In genomic region chr6:129648819-129649491, GRCh38 we compare ENCODE assay signal across 17 cellular contexts.
"Had no signal": no experiment of that assay in that cellular context is flagged by ENCODE, and none has a peak within 500 bp of the region (broad histone marks: within the 10 kb centered on the region; RNA-seq: fewer than 3 reads in every experiment).

No MANE protein-coding gene starts in this region.

- H3K9me3 Mint-ChIP-seq: activated T-cell treated with anti-CD3 and anti-CD28 coated beads, Interleukin-2, amount 50 U/mL, for 72 hours; effector memory CD8-positive, alpha-beta T cell; stimulated activated naive CD8-positive, alpha-beta T cell treated with anti-CD3 and anti-CD28 coated beads, Interleukin-15, Interleukin-2, amounts not matched to agents 100 ng/mL and 50 ng/mL, for 24 hours; T-cell had no signal

- H3K27ac Mint-ChIP-seq: activated T-cell treated with anti-CD3 and anti-CD28 coated beads, Interleukin-2, amount 50 U/mL, for 72 hours; stimulated activated naive CD8-positive, alpha-beta T cell treated with anti-CD3 and anti-CD28 coated beads, Interleukin-15, Interleukin-2, amounts not matched to agents 100 ng/mL and 50 ng/mL, for 24 hours; T-cell had no signal

- H3K27ac ChIP-seq: foreskin keratinocyte, left lung, suprapubic skin, VCaP had no signal

- H3K4me3 Mint-ChIP-seq: activated T-cell treated with anti-CD3 and anti-CD28 coated beads, Interleukin-2, amount 50 U/mL, for 72 hours; effector memory CD8-positive, alpha-beta T cell; stimulated activated naive CD8-positive, alpha-beta T cell treated with anti-CD3 and anti-CD28 coated beads, Interleukin-15, Interleukin-2, amounts not matched to agents 100 ng/mL and 50 ng/mL, for 24 hours; T-cell had no signal

- ATAC-seq: activated T-cell treated with anti-CD3 and anti-CD28 coated beads, Interleukin-2, amount 50 U/mL, for 72 hours; effector memory CD8-positive, alpha-beta T cell; foreskin keratinocyte; left lung; psoas muscle; right cardiac atrium had no signal

- H3K4me3 ChIP-seq: left lung, psoas muscle, suprapubic skin had no signal

- H3K27me3 Mint-ChIP-seq: effector memory CD8-positive, alpha-beta T cell; stimulated activated naive CD8-positive, alpha-beta T cell treated with anti-CD3 and anti-CD28 coated beads, Interleukin-15, Interleukin-2, amounts not matched to agents 100 ng/mL and 50 ng/mL, for 24 hours; T-cell had no signal

- H3K9me3 ChIP-seq: left lung, psoas muscle, suprapubic skin had no signal

- H3K36me3 ChIP-seq: left lung, suprapubic skin had no signal

- DNase-seq: activated CD4-positive, alpha-beta T cell treated with anti-CD3 and anti-CD28 coated beads for 1 hour; activated CD4-positive, alpha-beta T cell treated with anti-CD3 and anti-CD28 coated beads, Interleukin-2, amount 50 U/mL, for 4 hours; activated effector memory CD4-positive, alpha-beta T cell treated with anti-CD3 and anti-CD28 coated beads, Interleukin-2, amount 50 U/mL, for 16 hours; activated naive CD4-positive, alpha-beta T cell treated with anti-CD3 and anti-CD28 coated beads, Interleukin-2, amount 50 U/mL, for 16 hours; activated T-cell treated with anti-CD3 and anti-CD28 coated beads, Interleukin-2, amount 50 U/mL, for 72 hours; effector memory CD8-positive, alpha-beta T cell; foreskin keratinocyte; left lung; midbrain; psoas muscle; right cardiac atrium; stimulated activated CD4-positive, alpha-beta T cell treated with anti-CD3 and anti-CD28 coated beads, Interleukin-2, amount 100 ng/mL, for 48 hours; T-cell; T1000 had no signal

- H3K27me3 ChIP-seq: foreskin keratinocyte, left lung, suprapubic skin had no signal
